In genomic region chr9:121776739-121777637, GRCh38 we compare ENCODE assay signal across 25 cellular contexts.
DNase-seq lines count a peak whose midpoint lies in the region; ATAC-seq and TF ChIP-seq lines count a peak whose summit lies in the region.
"Had no signal": no experiment of that assay in that cellular context is flagged by ENCODE, and none has a peak within 500 bp of the region (broad histone marks: within the 10 kb centered on the region; RNA-seq: fewer than 3 reads in every experiment).

No MANE protein-coding gene starts in this region.

- H3K9me3 Mint-ChIP-seq in WTC11: no peaks in the 10 kb centered on the region
- no peaks in the 10 kb centered on the region for H3K9me3 Mint-ChIP-seq in neural crest cell
- peaks cover 0 to 10% of the 10 kb centered on the region in 2 donors for H3K9me3 Mint-ChIP-seq in stimulated activated naive CD8-positive, alpha-beta T cell treated with anti-CD3 and anti-CD28 coated beads, Interleukin-15, amount 100 ng/mL, for 72 hours
- H3K9me3 Mint-ChIP-seq: H9 had no signal

- no peak for TF ChIP-seq EP300 in transverse colon (IDR thresholded peaks at IDR 0.05; ENCODE audit: low read depth)

- TF ChIP-seq POLR2A in transverse colon (IDR thresholded peaks at IDR 0.05): no peak

- DNase-seq in left ventricle myocardium inferior: no peak
- DNase-seq in Right ventricle myocardium superior: no peak
- DNase-seq in WTC11 (ENCODE audit: low spot score): peak; percentile 3
- DNase-seq in neural crest cell (ENCODE audit: low read depth, low spot score): no peak
- DNase-seq in transverse colon: peak; percentile 2
- DNase-seq in NCI-H345 (lab: John Stamatoyannopoulos, UW): no peak
- no peak for DNase-seq in stimulated activated naive CD8-positive, alpha-beta T cell treated with anti-CD3 and anti-CD28 coated beads, Interleukin-15, amount 100 ng/mL, for 72 hours
- DNase-seq: CD4-positive, CD25-positive, alpha-beta regulatory T cell; COR-L47; DMS 273 treated with DMSO at 0.1 percent for 48 hours; DMS79 treated with DMSO at 0.1 percent for 48 hours; H9; HFFc6; KBM-7; MM.1S; NCI-H1048; NCI-H1417 treated with DMSO at 0.1 percent for 48 hours; NCI-H187; NCI-H510A; NCI-H774; OCI-M1 had no signal

- H3K4me1 ChIP-seq in left ventricle myocardium inferior: peaks cover 90% of the 10 kb centered on the region
- peaks cover 0 to 13% (median 0%) of the 10 kb centered on the region in 4 donors for H3K4me1 ChIP-seq in transverse colon

- no peaks in the 10 kb centered on the region for H3K27me3 Mint-ChIP-seq in WTC11 (ENCODE audit: low read depth)
- H3K27me3 Mint-ChIP-seq in neural crest cell (ENCODE audit: low read depth): no peaks in the 10 kb centered on the region
- H3K27me3 Mint-ChIP-seq in stimulated activated naive CD8-positive, alpha-beta T cell treated with anti-CD3 and anti-CD28 coated beads, Interleukin-15, amount 100 ng/mL, for 72 hours: peaks cover 6% of the 10 kb centered on the region

- 84 to 95% methylated on average over 5 to 8 of the region's 8 CpGs for WGBS in transverse colon (ENCODE audit: low coverage in 1 of 2), 2 donors

- CTCF ChIA-PET in WTC11 (lab: Charles Lee): no interaction called here

- H3K36me3 ChIP-seq in left ventricle myocardium inferior (peaks cover 85% of the 10 kb centered on the region), transverse colon (peaks cover 0 to 65% (median 27%) of the 10 kb centered on the region in 4 donors)
- H3K36me3 ChIP-seq: SJSA1 had no signal

- H3K4me1 Mint-ChIP-seq in WTC11 (peaks cover 6% of the 10 kb centered on the region; the same call in 1 of the 2 replicates), neural crest cell (peaks cover 21% of the 10 kb centered on the region)
- no peaks in the 10 kb centered on the region for H3K4me1 Mint-ChIP-seq in stimulated activated naive CD8-positive, alpha-beta T cell treated with anti-CD3 and anti-CD28 coated beads, Interleukin-15, amount 100 ng/mL, for 72 hours
- H3K4me1 Mint-ChIP-seq: CD4-positive, CD25-positive, alpha-beta regulatory T cell had no signal

- no peaks in the 10 kb centered on the region for H3K27me3 ChIP-seq in left ventricle myocardium inferior (ENCODE audit: low read depth)
- H3K27me3 ChIP-seq in transverse colon: no peaks in the 10 kb centered on the region
- H3K27me3 ChIP-seq: BE2C, SJSA1 had no signal

- ATAC-seq in Right ventricle myocardium superior (ENCODE audit: poor library complexity): no peak
- ATAC-seq in WTC11: no peak
- no peak for ATAC-seq in stimulated activated naive CD8-positive, alpha-beta T cell treated with anti-CD3 and anti-CD28 coated beads, Interleukin-15, amount 100 ng/mL, for 72 hours
- no peak for ATAC-seq in HG02798 (IDR thresholded peaks at IDR 0.05; ENCODE audit: poor library complexity, unreplicated experiment)
- ATAC-seq: GM12878 had no signal

- H3K9me3 ChIP-seq in left ventricle myocardium inferior (replicated peaks) (peaks cover 6% of the 10 kb centered on the region), transverse colon (no peaks in the 10 kb centered on the region)
- H3K9me3 ChIP-seq: BE2C, SJSA1 had no signal

- POLR2A ChIA-PET in WTC11 (lab: Charles Lee): interaction anchor here (0.6 kb wide), 1 partner anchor 262 kb away, joined by 3 read pairs; no protein-coding TSS in a partner anchor

- H3K4me3 ChIP-seq in left ventricle myocardium inferior (no peak overlapping the region), transverse colon (no peak overlapping the region)
- H3K4me3 ChIP-seq: GM12878, SJSA1 had no signal

- in situ Hi-C loops in transverse colon (cut with MboI; ENCODE audit: low pct_ligation_motif_present in 1 of 4, low pct_unique_long_range_greater_than_20kb in 1 of 4, low sequenced_read_pairs in 3 of 4): no loop called here

- TF ChIP-seq CTCF in left ventricle myocardium inferior (IDR thresholded peaks at IDR 0.05; ENCODE audit: borderline replicate concordance) (no peak), WTC11 (IDR thresholded peaks at IDR 0.05) (no peak), neural crest cell (conservative IDR thresholded peaks at IDR 0.05) (no peak), transverse colon (IDR thresholded peaks at IDR 0.05) (no peak)

- H3K4me3 Mint-ChIP-seq in WTC11 (no peak overlapping the region), neural crest cell (no peak overlapping the region)
- H3K4me3 Mint-ChIP-seq in stimulated activated naive CD8-positive, alpha-beta T cell treated with anti-CD3 and anti-CD28 coated beads, Interleukin-15, amount 100 ng/mL, for 72 hours: no peak overlapping the region
- H3K4me3 Mint-ChIP-seq: CD4-positive, CD25-positive, alpha-beta regulatory T cell; H9; HFFc6 had no signal

- H3K27ac Mint-ChIP-seq in WTC11 (no peak overlapping the region), neural crest cell (ENCODE audit: unreplicated experiment) (peak overlapping the region; percentile 12)
- no peak overlapping the region for H3K27ac Mint-ChIP-seq in stimulated activated naive CD8-positive, alpha-beta T cell treated with anti-CD3 and anti-CD28 coated beads, Interleukin-15, amount 100 ng/mL, for 72 hours
- H3K27ac Mint-ChIP-seq: H9, HFFc6 had no signal

- intact Hi-C loops in left ventricle myocardium inferior (cut with micrococcal nuclease): no loop called here
- intact Hi-C loops in Right ventricle myocardium superior (cut with DNase I): no loop called here
- intact Hi-C loops in transverse colon (cut with DNase I; ENCODE audit: low total_unique reads): no loop called here

- H3K27ac ChIP-seq in left ventricle myocardium inferior (replicated peaks): peak overlapping the region; percentile 80
- H3K27ac ChIP-seq in transverse colon: no peak overlapping the region
- H3K27ac ChIP-seq: SJSA1 had no signal

- H3K36me3 Mint-ChIP-seq in WTC11 (peaks cover 36% of the 10 kb centered on the region), neural crest cell (ENCODE audit: low read depth) (peaks cover 36% of the 10 kb centered on the region)
- H3K36me3 Mint-ChIP-seq: CD4-positive, CD25-positive, alpha-beta regulatory T cell had no signal

TF ChIP-seq in WTC11, 78 proteins besides CTCF, POLR2A, EP300 and RAD21 (continues in another document):
- no peak for TF ChIP-seq ATF2 (CRISPR knock-in tag; IDR thresholded peaks at IDR 0.05; ENCODE audit: borderline replicate concordance, low read depth)
- TF ChIP-seq FOXK1 (CRISPR knock-in tag; IDR thresholded peaks at IDR 0.05): no peak
- TF ChIP-seq NFYB (CRISPR knock-in tag; conservative IDR thresholded peaks at IDR 0.05; ENCODE audit: low read depth): no peak
- TF ChIP-seq SMAD4 (CRISPR knock-in tag; IDR thresholded peaks at IDR 0.05): no peak
- no peak for TF ChIP-seq SMAD3 (CRISPR knock-in tag; IDR thresholded peaks at IDR 0.05; ENCODE audit: borderline replicate concordance)
- TF ChIP-seq IRF1 (CRISPR knock-in tag; IDR thresholded peaks at IDR 0.05): no peak
- no peak for TF ChIP-seq ZNF512 (CRISPR knock-in tag; IDR thresholded peaks at IDR 0.05; ENCODE audit: borderline replicate concordance)
- TF ChIP-seq ZMAT4 (CRISPR knock-in tag; IDR thresholded peaks at IDR 0.05): no peak
- no peak for TF ChIP-seq ATF6 (CRISPR knock-in tag; IDR thresholded peaks at IDR 0.05)
- TF ChIP-seq HMGA2 (CRISPR knock-in tag; IDR thresholded peaks at IDR 0.05): no peak

Comparison
In these comparisons a context has a peak if more than half of its experiments do, and no peak if none do; other contexts are left out.
1. DNase-seq: peak in WTC11 (single experiment) and transverse colon (single experiment); none in left ventricle myocardium inferior (single experiment), Right ventricle myocardium superior (single experiment), neural crest cell (single experiment), NCI-H345 (single experiment) and stimulated activated naive CD8-positive, alpha-beta T cell treated with anti-CD3 and anti-CD28 coated beads, Interleukin-15, amount 100 ng/mL, for 72 hours (0 of 2).